Comparison of ENCODE assay signal across 7 cellular contexts in the genomic region with DNA sequence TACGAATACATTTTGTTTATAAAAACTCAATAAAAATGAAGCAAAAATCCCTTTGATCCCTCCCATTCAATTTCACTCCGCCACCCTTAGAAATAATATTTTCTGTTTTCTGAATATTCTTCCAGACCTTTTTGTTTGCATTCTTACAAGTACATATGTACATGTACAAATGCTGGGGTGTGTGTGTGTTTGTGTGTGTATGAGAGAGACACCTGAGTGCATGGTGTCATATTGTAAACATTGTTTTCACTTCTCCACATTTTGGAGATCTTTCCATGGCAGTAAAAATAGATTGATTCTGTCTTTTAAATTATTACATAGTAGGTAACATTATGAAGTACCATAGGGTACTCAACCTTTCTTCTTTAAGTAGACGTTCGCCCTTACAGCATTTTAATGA. TPM values are rescaled to one million over a fixed set of nuclear protein-coding genes. Genes with fewer than 3 reads are reported as not detected.
DNase-seq lines count a peak whose midpoint lies in the region; ATAC-seq and TF ChIP-seq lines count a peak whose summit lies in the region.

No MANE protein-coding gene starts in this region.

- peaks cover 0 to 14% (median 8%) of the 10 kb centered on the region in 3 experiments; a peak in 6 of 7 replicates for H3K36me3 Mint-ChIP-seq in H9 (ENCODE audit: insufficient read depth in 1 of 3, low read depth in 3 of 3)

- H2BK15ac ChIP-seq in H9 (ENCODE audit: low read depth, low read length): no peak overlapping the region

- no peak overlapping the region for H3T11ph ChIP-seq in H9 (ENCODE audit: low read length)

- H3K27me3 ChIP-seq in H9 (ENCODE audit: insufficient read depth, low read length): no peaks in the 10 kb centered on the region
- no peaks in the 10 kb centered on the region for H3K27me3 ChIP-seq in esophagus squamous epithelium

- peak overlapping the region; percentile 88 to 97 for H3K4me3 Mint-ChIP-seq in H9

- H3K9me3 ChIP-seq in H9 (ENCODE audit: control insufficient read depth, low read depth, low read length) (no peaks in the 10 kb centered on the region), esophagus squamous epithelium (no peaks in the 10 kb centered on the region)

- H3K9me3 Mint-ChIP-seq in H9: peaks cover 0 to 3% of the 10 kb centered on the region in 2 experiments; a peak in 1 of 5 replicates

- WGBS in H9 (ENCODE audit: extremely low coverage, insufficient read length, low lambda C conversion rate): no CpG with 5 or more reads among the region's 4 CpGs
- 22 to 32% methylated on average over 4 of the region's 4 CpGs for WGBS in esophagus squamous epithelium, 2 donors

- H3K56ac ChIP-seq in H9 (ENCODE audit: insufficient read length, low read depth, low read length): no peak overlapping the region

- no peaks in the 10 kb centered on the region for H3K27me3 Mint-ChIP-seq in H9 (ENCODE audit: low read depth)

- no peak overlapping the region for H2BK20ac ChIP-seq in H9 (ENCODE audit: low read depth, low read length, poor library complexity, severe bottlenecking)

- 0 out of 2 replicates have a peak, but pooled peaks cover 3% of the 10 kb centered on the region for H3K4me1 ChIP-seq in H9 (ENCODE audit: insufficient read depth, low read length)
- H3K4me1 ChIP-seq in esophagus squamous epithelium: peaks cover 0 to 47% (median 13%) of the 10 kb centered on the region in 3 donors

- no peak overlapping the region for H4K5ac ChIP-seq in H9 (ENCODE audit: insufficient read length, low read depth, low read length)

- no peak overlapping the region for H3K4ac ChIP-seq in H9 (ENCODE audit: low read depth, low read length)

- ATAC-seq in GM21367 (IDR thresholded peaks at IDR 0.05; ENCODE audit: unreplicated experiment): no peak

- no peak overlapping the region for H4K91ac ChIP-seq in H9 (ENCODE audit: insufficient read length, low read depth, low read length)

- intact Hi-C loops in esophagus squamous epithelium (cut with DNase I): no loop called here

- no peaks in the 10 kb centered on the region for H3K79me1 ChIP-seq in H9 (ENCODE audit: insufficient read depth, low read depth, low read length, poor library complexity, severe bottlenecking)

- H3K4me2 ChIP-seq in H9 (ENCODE audit: insufficient read depth, insufficient read length, low read length): peak overlapping the region; percentile 53

- no peak overlapping the region for H2AK5ac ChIP-seq in H9 (ENCODE audit: insufficient read length, low read length)

- H3K9ac ChIP-seq in H9 (ENCODE audit: extremely low read depth, insufficient read length, low read length): peak overlapping the region; percentile 42

- H3K23ac ChIP-seq in H9 (ENCODE audit: insufficient read length, low read depth, low read length): no peak overlapping the region

- peaks cover 19 to 24% of the 10 kb centered on the region in 2 experiments for H3K4me1 Mint-ChIP-seq in H9

- TF ChIP-seq CTCF in H9 (conservative IDR thresholded peaks at IDR 0.05): no peak
- no peak for TF ChIP-seq CTCF in esophagus squamous epithelium (IDR thresholded peaks at IDR 0.05)

- H3K18ac ChIP-seq in H9 (ENCODE audit: insufficient read length, low read depth, low read length): no peak overlapping the region

- H3K27ac Mint-ChIP-seq in H9: peak overlapping the region in 2 of 3 experiments; percentile 42 to 88; a peak in 4 of 7 replicates

- no peaks in the 10 kb centered on the region for H4K20me1 ChIP-seq in H9 (ENCODE audit: control insufficient read depth, insufficient read depth, insufficient read length)

- H3K27ac ChIP-seq in H9 (ENCODE audit: insufficient read length, low read depth, low read length) (no peak overlapping the region), esophagus squamous epithelium (peak overlapping the region in 3 of 4 donors; percentile 96 to 99 (median 97))

- no peak for DNase-seq in H9
- peak; percentile 58 for DNase-seq in OCI-M1 (lab: John Stamatoyannopoulos, UW)
- DNase-seq in esophagus squamous epithelium (lab: John Stamatoyannopoulos, UW): no peak
- no peak for DNase-seq in skeletal muscle cell (ENCODE audit: low read depth)
- DNase-seq in stimulated activated CD4-positive, alpha-beta T cell treated with anti-CD3 and anti-CD28 coated beads, Interleukin-4, amount 100 ng/mL, for 24 hours: no peak
- DNase-seq in germinal center (ENCODE audit: low spot score): no peak

- no peak overlapping the region for H2BK12ac ChIP-seq in H9 (ENCODE audit: insufficient read length, low read depth, low read length)

- peaks cover 7% of the 10 kb centered on the region; the same call in 1 of the 2 replicates for H3K79me2 ChIP-seq in H9 (ENCODE audit: insufficient read depth, low read length)

- H2AFZ ChIP-seq in H9 (ENCODE audit: low read length): no peak overlapping the region

- no peak overlapping the region for H2BK5ac ChIP-seq in H9 (ENCODE audit: insufficient read length, low read length)

- H3K14ac ChIP-seq in H9 (ENCODE audit: insufficient read depth, low read length): no peak overlapping the region

- no peak overlapping the region for H4K8ac ChIP-seq in H9 (replicated peaks; ENCODE audit: insufficient read length, low read depth, low read length)

- H2BK120ac ChIP-seq in H9 (ENCODE audit: low read depth, low read length, poor library complexity, severe bottlenecking): no peak overlapping the region

- peaks cover 0 to 6% (median 0%) of the 10 kb centered on the region in 3 donors for H3K36me3 ChIP-seq in esophagus squamous epithelium

- H3K4me3 ChIP-seq in esophagus squamous epithelium (peak overlapping the region; percentile 88 to 97 (median 92)), skeletal muscle cell (ENCODE audit: low read depth, low read length) (peak overlapping the region; percentile 95)

- peaks cover 11% of the 10 kb centered on the region for H3K23me2 ChIP-seq in H9 (ENCODE audit: insufficient read length, low read depth, low read length, poor library complexity, severe bottlenecking)

- no peak for TF ChIP-seq POLR2A in esophagus squamous epithelium (IDR thresholded peaks at IDR 0.05)

RNA-seq across cellular contexts. Expression of a gene that starts 1.2 kb away (rescaled TPM):
- total RNA-seq in H9 (2021) (32.9 and 33.8 TPM in 2 replicates), esophagus squamous epithelium (10 to 100 TPM; 13.2 to 62.7 (median 27.4) TPM)

RNA-seq across cellular contexts. Expression of a gene that starts 1.6 kb away (rescaled TPM):
- total RNA-seq in H9 (2021) (15.8 and 16.0 TPM in 2 replicates), esophagus squamous epithelium (10 to 100 TPM; 20.1 to 65.8 (median 44.5) TPM)

RNA-seq across cellular contexts. Expression of a gene that starts 24.1 kb away (rescaled TPM):
- total RNA-seq in H9 (2021): 0.20 TPM in 1 of 2 replicates, not detected in the other
- total RNA-seq in esophagus squamous epithelium: not detected
